Comparison of ENCODE assay signal across 2 cellular contexts in the genomic region with DNA sequence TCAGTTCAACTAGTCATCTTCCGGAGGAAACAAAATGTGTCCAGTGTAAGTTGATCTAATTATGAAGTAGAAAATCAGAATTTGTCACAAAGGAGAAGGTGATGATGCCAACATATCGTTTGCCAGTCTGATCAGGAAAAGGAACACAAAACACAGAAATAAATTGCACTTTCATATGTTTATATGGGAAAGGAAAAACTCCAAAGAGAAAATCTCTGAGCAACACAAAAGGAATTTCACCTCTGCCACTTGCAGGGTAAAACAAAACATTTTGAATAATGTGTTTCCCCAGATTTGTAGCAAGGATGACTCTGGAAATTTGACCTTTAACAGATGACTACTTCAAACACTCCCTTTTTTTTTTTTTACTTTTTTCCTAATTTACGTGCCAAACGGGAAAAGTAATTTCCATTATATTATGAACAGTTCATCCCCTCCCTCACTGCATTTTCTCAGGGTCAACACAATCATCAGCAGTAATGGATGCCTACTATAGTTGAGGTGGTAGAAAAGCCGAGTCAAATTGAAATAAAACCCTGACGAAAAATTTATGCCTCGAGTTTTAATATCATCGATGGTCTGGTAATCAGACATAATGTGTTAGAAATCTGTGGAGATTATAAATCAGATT.
TF ChIP-seq lines count a peak whose summit lies in the region.

No MANE protein-coding gene starts in this region.

TF ChIP-seq in A549, 52 proteins besides CTCF, POLR2A, EP300 and RAD21 (continued from another document):
- TF ChIP-seq MAFK (IDR thresholded peaks at IDR 0.05; ENCODE audit: partially characterized antibody): no peak
- TF ChIP-seq FOSL2 (IDR thresholded peaks at IDR 0.05): no peak
- 0 out of 2 replicates have a peak, but pooled peaks have one; percentile 19 for TF ChIP-seq FOSL2 (CRISPR knock-in tag; IDR thresholded peaks at IDR 0.05)
- no peak for TF ChIP-seq HOXB5 (CRISPR knock-in tag; IDR thresholded peaks at IDR 0.05)
- TF ChIP-seq JUNB (IDR thresholded peaks at IDR 0.05): 0 out of 2 replicates have a peak, but pooled peaks have one; percentile 14
- no peak for TF ChIP-seq CHD4 (IDR thresholded peaks at IDR 0.05; ENCODE audit: borderline replicate concordance)

TF ChIP-seq in IMR-90, 13 proteins besides CTCF, POLR2A, EP300 and RAD21:
- TF ChIP-seq, protein P1, sequence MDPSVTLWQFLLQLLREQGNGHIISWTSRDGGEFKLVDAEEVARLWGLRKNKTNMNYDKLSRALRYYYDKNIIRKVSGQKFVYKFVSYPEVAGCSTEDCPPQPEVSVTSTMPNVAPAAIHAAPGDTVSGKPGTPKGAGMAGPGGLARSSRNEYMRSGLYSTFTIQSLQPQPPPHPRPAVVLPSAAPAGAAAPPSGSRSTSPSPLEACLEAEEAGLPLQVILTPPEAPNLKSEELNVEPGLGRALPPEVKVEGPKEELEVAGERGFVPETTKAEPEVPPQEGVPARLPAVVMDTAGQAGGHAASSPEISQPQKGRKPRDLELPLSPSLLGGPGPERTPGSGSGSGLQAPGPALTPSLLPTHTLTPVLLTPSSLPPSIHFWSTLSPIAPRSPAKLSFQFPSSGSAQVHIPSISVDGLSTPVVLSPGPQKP (IDR thresholded peaks at IDR 0.05; ENCODE audit: borderline replicate concordance, low read depth, low read length): no peak
- TF ChIP-seq SMC3 (IDR thresholded peaks at IDR 0.05; ENCODE audit: low read depth, low read length) (no peak), RFX5 (IDR thresholded peaks at IDR 0.05; ENCODE audit: low read depth, low read length) (no peak), CHD1 (IDR thresholded peaks at IDR 0.05; ENCODE audit: low read depth, low read length) (no peak), MXI1 (IDR thresholded peaks at IDR 0.05; ENCODE audit: borderline replicate concordance, low read depth, low read length) (no peak), MAFK (IDR thresholded peaks at IDR 0.05; ENCODE audit: low read depth, low read length) (no peak), NFE2L2 (IDR thresholded peaks at IDR 0.05; ENCODE audit: low read depth, low read length) (no peak), BHLHE40 (IDR thresholded peaks at IDR 0.05; ENCODE audit: low read depth, low read length) (no peak), CEBPB (IDR thresholded peaks at IDR 0.05; ENCODE audit: low read depth, low read length) (no peak), FOS (IDR thresholded peaks at IDR 0.05; ENCODE audit: low read depth, low read length) (no peak), MAZ (IDR thresholded peaks at IDR 0.05; ENCODE audit: borderline replicate concordance, low read depth, low read length) (no peak), RCOR1 (IDR thresholded peaks at IDR 0.05; ENCODE audit: insufficient replicate concordance, low read length) (no peak)
- TF ChIP-seq, protein P2, sequence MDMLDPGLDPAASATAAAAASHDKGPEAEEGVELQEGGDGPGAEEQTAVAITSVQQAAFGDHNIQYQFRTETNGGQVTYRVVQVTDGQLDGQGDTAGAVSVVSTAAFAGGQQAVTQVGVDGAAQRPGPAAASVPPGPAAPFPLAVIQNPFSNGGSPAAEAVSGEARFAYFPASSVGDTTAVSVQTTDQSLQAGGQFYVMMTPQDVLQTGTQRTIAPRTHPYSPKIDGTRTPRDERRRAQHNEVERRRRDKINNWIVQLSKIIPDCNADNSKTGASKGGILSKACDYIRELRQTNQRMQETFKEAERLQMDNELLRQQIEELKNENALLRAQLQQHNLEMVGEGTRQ (IDR thresholded peaks at IDR 0.05; ENCODE audit: low read depth, low read length): no peak
TF ChIP-seq in IMR-90: peak in this region for 0.
